19 cellular contexts compared by ENCODE assay signal in genomic region chr1:10728595-10729410, GRCh38.
A peak's percentile ranks its signal among the peaks of the same experiment; 100 is the strongest.
DNase-seq lines count a peak whose midpoint lies in the region; ATAC-seq and TF ChIP-seq lines count a peak whose summit lies in the region.
"Had no signal": no experiment of that assay in that cellular context is flagged by ENCODE, and none has a peak within 500 bp of the region (broad histone marks: within the 10 kb centered on the region; RNA-seq: fewer than 3 reads in every experiment).

No MANE protein-coding gene starts in this region.

- H3K27ac ChIP-seq in GM23338 (ENCODE audit: low read depth) (no peak overlapping the region), ascending aorta (no peak overlapping the region)

- 0 out of 2 replicates have a peak overlapping the region, but pooled peaks have one; percentile 20 for H3K4me2 ChIP-seq in GM23338

- no peaks in the 10 kb centered on the region for H4K20me1 ChIP-seq in GM23338 (replicated peaks; ENCODE audit: insufficient read depth)

- H3K79me2 ChIP-seq in GM23338 (replicated peaks; ENCODE audit: insufficient read depth) = no peaks in the 10 kb centered on the region

- peaks cover 27% of the 10 kb centered on the region for H3K4me1 Mint-ChIP-seq in GM23338
- H3K4me1 Mint-ChIP-seq in WTC11 = peaks cover 10% of the 10 kb centered on the region
- peaks cover 56% of the 10 kb centered on the region for H3K4me1 Mint-ChIP-seq in nephron
- H3K4me1 Mint-ChIP-seq: CD4-positive, alpha-beta memory T cell had no signal

- no peaks in the 10 kb centered on the region for H3K9me3 ChIP-seq in ascending aorta
- H3K9me3 ChIP-seq: psoas muscle, stomach had no signal

- H3K4me3 ChIP-seq in GM23338 = no peak overlapping the region
- no peak overlapping the region for H3K4me3 ChIP-seq in ascending aorta
- H3K4me3 ChIP-seq: psoas muscle, stomach had no signal

- no peak for TF ChIP-seq CTCF in GM23338 (conservative IDR thresholded peaks at IDR 0.05; ENCODE audit: low read depth in 2 of 2)
- no peak for TF ChIP-seq CTCF in WTC11 (IDR thresholded peaks at IDR 0.05)
- TF ChIP-seq CTCF in nephron (IDR thresholded peaks at IDR 0.05; ENCODE audit: unreplicated experiment in 3 of 3) = no peak
- TF ChIP-seq CTCF in ascending aorta (IDR thresholded peaks at IDR 0.05) = no peak

- no peak overlapping the region for H3K27ac Mint-ChIP-seq in GM23338
- H3K27ac Mint-ChIP-seq in WTC11 = no peak overlapping the region
- H3K27ac Mint-ChIP-seq in nephron = peak overlapping the region; percentile 68 to 91 (median 82)
- H3K27ac Mint-ChIP-seq: activated CD8-positive, alpha-beta T cell treated with anti-CD3 and anti-CD28 coated beads, Interleukin-2, amount 10 ng/mL, durations not matched to agents 7 days and 5 days; activated naive CD4-positive, alpha-beta T cell treated with anti-CD3 and anti-CD28 coated beads for 36 hours; activated T-cell treated with anti-CD3 and anti-CD28 coated beads, Interleukin-2, amount 50 U/mL, for 24 hours; HFFc6; type B pancreatic cell had no signal

- H3K4me1 ChIP-seq in GM23338 (ENCODE audit: insufficient read depth) (peaks cover 2% of the 10 kb centered on the region), ascending aorta (peaks cover 0 to 22% of the 10 kb centered on the region in 2 donors)

- intact Hi-C loops in ascending aorta (cut with DNase I) = loop anchor here (5.0 kb wide), 1 partner anchor 68 kb away; the partner anchor contains the start of gene CASZ1

- H3K4me3 Mint-ChIP-seq in GM23338 (no peak overlapping the region), WTC11 (no peak overlapping the region), nephron (peak overlapping the region in 2 of 3 experiments; percentile 4 to 14)
- H3K4me3 Mint-ChIP-seq: activated CD8-positive, alpha-beta T cell treated with anti-CD3 and anti-CD28 coated beads, Interleukin-2, amount 10 ng/mL, durations not matched to agents 7 days and 5 days; activated naive CD4-positive, alpha-beta T cell treated with anti-CD3 and anti-CD28 coated beads for 36 hours; activated T-cell treated with anti-CD3 and anti-CD28 coated beads, Interleukin-2, amount 50 U/mL, for 24 hours; CD4-positive, alpha-beta memory T cell; HFFc6 had no signal

- H2AFZ ChIP-seq in GM23338 = no peak overlapping the region

- H3K27me3 ChIP-seq in GM23338 (ENCODE audit: insufficient read depth) = no peaks in the 10 kb centered on the region
- no peaks in the 10 kb centered on the region for H3K27me3 ChIP-seq in ascending aorta

- CTCF ChIA-PET in WTC11 (lab: Charles Lee) = interaction anchor here (0.6 to 1.0 kb wide), 6 partner anchors 15 to 213 kb away, joined by 3 to 4 read pairs (median 3); no protein-coding TSS in a partner anchor

- H3K9me3 Mint-ChIP-seq in GM23338 = no peaks in the 10 kb centered on the region
- H3K9me3 Mint-ChIP-seq in WTC11 = no peaks in the 10 kb centered on the region
- no peaks in the 10 kb centered on the region for H3K9me3 Mint-ChIP-seq in nephron
- H3K9me3 Mint-ChIP-seq: activated naive CD4-positive, alpha-beta T cell treated with anti-CD3 and anti-CD28 coated beads for 36 hours; activated T-cell treated with anti-CD3 and anti-CD28 coated beads, Interleukin-2, amount 50 U/mL, for 24 hours; CD4-positive, alpha-beta memory T cell; HFFc6; type B pancreatic cell had no signal

- no peaks in the 10 kb centered on the region for H3K9me2 ChIP-seq in GM23338 (ENCODE audit: insufficient read depth)

- DNase-seq in DMS153 treated with DMSO at 0.1 percent for 48 hours (lab: John Stamatoyannopoulos, UW; ENCODE audit: unreplicated experiment) = peak; percentile 54
- peak; percentile 53 for DNase-seq in GM23338 (ENCODE audit: low spot score)
- no peak for DNase-seq in WTC11 (ENCODE audit: low spot score)
- no peak for DNase-seq in ascending aorta (ENCODE audit: low spot score in 2 of 2)
- no peak for DNase-seq in NK-92 (lab: John Stamatoyannopoulos, UW; ENCODE audit: unreplicated experiment)
- DNase-seq in kidney glomerular epithelial cell (lab: John Stamatoyannopoulos, UW) = no peak
- DNase-seq: activated CD8-positive, alpha-beta T cell treated with anti-CD3 and anti-CD28 coated beads, Interleukin-2, amount 10 ng/mL, durations not matched to agents 7 days and 5 days; activated naive CD4-positive, alpha-beta T cell treated with anti-CD3 and anti-CD28 coated beads for 36 hours; activated T-cell treated with anti-CD3 and anti-CD28 coated beads, Interleukin-2, amount 50 U/mL, for 24 hours; CD4-positive, alpha-beta memory T cell; effector CD4-positive, alpha-beta T cell; HFFc6; NCI-H2227 treated with DMSO at 0.1 percent for 48 hours; psoas muscle; stimulated activated CD4-positive, alpha-beta T cell treated with anti-CD3 and anti-CD28 coated beads, Interleukin-4, amount 100 ng/mL, for 4 hours; stomach; T1000 had no signal

- H3F3A ChIP-seq in GM23338 (replicated peaks; ENCODE audit: low read depth) = no peaks in the 10 kb centered on the region

- ATAC-seq in GM23338 = peak; percentile 61
- peak; percentile 18 for ATAC-seq in WTC11
- ATAC-seq: activated CD8-positive, alpha-beta T cell treated with anti-CD3 and anti-CD28 coated beads, Interleukin-2, amount 10 ng/mL, durations not matched to agents 7 days and 5 days; psoas muscle had no signal

- H3K36me3 Mint-ChIP-seq in GM23338 (ENCODE audit: low read depth) = no peaks in the 10 kb centered on the region
- no peaks in the 10 kb centered on the region for H3K36me3 Mint-ChIP-seq in WTC11
- H3K36me3 Mint-ChIP-seq in nephron (ENCODE audit: low read depth) = no peaks in the 10 kb centered on the region
- H3K36me3 Mint-ChIP-seq: CD4-positive, alpha-beta memory T cell; type B pancreatic cell had no signal

- peaks cover 2% of the 10 kb centered on the region for H3K27me3 Mint-ChIP-seq in GM23338 (ENCODE audit: insufficient read depth, low read depth, poor library complexity)
- H3K27me3 Mint-ChIP-seq in WTC11 (ENCODE audit: low read depth) = no peaks in the 10 kb centered on the region
- H3K27me3 Mint-ChIP-seq in nephron (ENCODE audit: low read depth) = peaks cover 40% of the 10 kb centered on the region

- POLR2A ChIA-PET in WTC11 (lab: Charles Lee) = no interaction called here

- H3K36me3 ChIP-seq in GM23338 (ENCODE audit: insufficient read depth) (no peaks in the 10 kb centered on the region), ascending aorta (no peaks in the 10 kb centered on the region)
- H3K36me3 ChIP-seq: stomach had no signal

TF ChIP-seq in WTC11, 78 proteins besides CTCF, POLR2A, EP300 and RAD21:
- TF ChIP-seq E2F4 (CRISPR knock-in tag; IDR thresholded peaks at IDR 0.05; ENCODE audit: borderline replicate concordance, low read depth) = no peak
- peak; percentile 36; the same call in 1 of the 2 replicates for TF ChIP-seq HMGA2 (CRISPR knock-in tag; IDR thresholded peaks at IDR 0.05)

Comparison
In these comparisons a context has a peak if more than half of its experiments do, and no peak if none do; other contexts are left out.
1. DNase-seq: peak in DMS153 treated with DMSO at 0.1 percent for 48 hours (single experiment) and GM23338 (single experiment); none in WTC11 (single experiment), ascending aorta (0 of 2), NK-92 (single experiment) and kidney glomerular epithelial cell (single experiment).
2. H3K27ac Mint-ChIP-seq: peak in nephron (3 of 3); none in GM23338 (single experiment) and WTC11 (single experiment).
3. H3K4me3 Mint-ChIP-seq: peak in nephron (2 of 3); none in GM23338 (single experiment) and WTC11 (single experiment).